1 cellular context compared by ENCODE assay signal in the genomic region with DNA sequence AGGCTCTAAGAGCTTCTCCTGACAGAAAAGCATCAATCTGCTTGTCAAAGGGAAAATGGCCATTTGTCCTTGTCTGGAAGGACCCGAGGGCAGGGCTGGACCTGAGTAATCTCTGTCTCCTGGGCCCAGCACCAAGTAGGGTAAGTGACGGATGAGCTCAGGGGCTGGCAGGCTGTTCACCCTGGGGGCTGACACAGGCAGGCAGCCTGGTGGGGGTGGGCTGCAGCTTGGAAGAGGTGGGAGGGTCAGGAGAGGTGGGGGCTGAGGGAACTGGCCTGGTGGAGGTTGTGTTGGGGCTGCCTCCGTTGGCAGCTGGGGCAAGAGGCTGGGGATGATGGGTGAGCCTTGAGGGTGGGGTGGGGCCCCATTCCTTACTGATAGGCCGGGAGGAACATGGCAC.
TF ChIP-seq lines count a peak whose summit lies in the region.

No MANE protein-coding gene starts in this region.

TF ChIP-seq in SK-N-SH treated with all-trans-retinoic acid at 6 μM for 48 hours, 23 proteins besides CTCF, POLR2A, EP300 and RAD21 (continued from another document):
- TF ChIP-seq, protein P1, sequence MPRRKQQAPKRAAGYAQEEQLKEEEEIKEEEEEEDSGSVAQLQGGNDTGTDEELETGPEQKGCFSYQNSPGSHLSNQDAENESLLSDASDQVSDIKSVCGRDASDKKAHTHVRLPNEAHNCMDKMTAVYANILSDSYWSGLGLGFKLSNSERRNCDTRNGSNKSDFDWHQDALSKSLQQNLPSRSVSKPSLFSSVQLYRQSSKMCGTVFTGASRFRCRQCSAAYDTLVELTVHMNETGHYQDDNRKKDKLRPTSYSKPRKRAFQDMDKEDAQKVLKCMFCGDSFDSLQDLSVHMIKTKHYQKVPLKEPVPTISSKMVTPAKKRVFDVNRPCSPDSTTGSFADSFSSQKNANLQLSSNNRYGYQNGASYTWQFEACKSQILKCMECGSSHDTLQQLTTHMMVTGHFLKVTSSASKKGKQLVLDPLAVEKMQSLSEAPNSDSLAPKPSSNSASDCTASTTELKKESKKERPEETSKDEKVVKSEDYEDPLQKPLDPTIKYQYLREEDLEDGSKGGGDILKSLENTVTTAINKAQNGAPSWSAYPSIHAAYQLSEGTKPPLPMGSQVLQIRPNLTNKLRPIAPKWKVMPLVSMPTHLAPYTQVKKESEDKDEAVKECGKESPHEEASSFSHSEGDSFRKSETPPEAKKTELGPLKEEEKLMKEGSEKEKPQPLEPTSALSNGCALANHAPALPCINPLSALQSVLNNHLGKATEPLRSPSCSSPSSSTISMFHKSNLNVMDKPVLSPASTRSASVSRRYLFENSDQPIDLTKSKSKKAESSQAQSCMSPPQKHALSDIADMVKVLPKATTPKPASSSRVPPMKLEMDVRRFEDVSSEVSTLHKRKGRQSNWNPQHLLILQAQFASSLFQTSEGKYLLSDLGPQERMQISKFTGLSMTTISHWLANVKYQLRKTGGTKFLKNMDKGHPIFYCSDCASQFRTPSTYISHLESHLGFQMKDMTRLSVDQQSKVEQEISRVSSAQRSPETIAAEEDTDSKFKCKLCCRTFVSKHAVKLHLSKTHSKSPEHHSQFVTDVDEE (CRISPR knock-in tag; IDR thresholded peaks at IDR 0.05), result no peak
- no peak for TF ChIP-seq BACH2 (CRISPR knock-in tag; IDR thresholded peaks at IDR 0.05; ENCODE audit: borderline replicate concordance)
- TF ChIP-seq ISL1 (CRISPR knock-in tag; IDR thresholded peaks at IDR 0.05), result no peak
- TF ChIP-seq TCF4 (CRISPR knock-in tag; IDR thresholded peaks at IDR 0.05; ENCODE audit: borderline replicate concordance), result no peak
- no peak for TF ChIP-seq ZC3H10 (CRISPR knock-in tag; IDR thresholded peaks at IDR 0.05)
- TF ChIP-seq, protein P2, sequence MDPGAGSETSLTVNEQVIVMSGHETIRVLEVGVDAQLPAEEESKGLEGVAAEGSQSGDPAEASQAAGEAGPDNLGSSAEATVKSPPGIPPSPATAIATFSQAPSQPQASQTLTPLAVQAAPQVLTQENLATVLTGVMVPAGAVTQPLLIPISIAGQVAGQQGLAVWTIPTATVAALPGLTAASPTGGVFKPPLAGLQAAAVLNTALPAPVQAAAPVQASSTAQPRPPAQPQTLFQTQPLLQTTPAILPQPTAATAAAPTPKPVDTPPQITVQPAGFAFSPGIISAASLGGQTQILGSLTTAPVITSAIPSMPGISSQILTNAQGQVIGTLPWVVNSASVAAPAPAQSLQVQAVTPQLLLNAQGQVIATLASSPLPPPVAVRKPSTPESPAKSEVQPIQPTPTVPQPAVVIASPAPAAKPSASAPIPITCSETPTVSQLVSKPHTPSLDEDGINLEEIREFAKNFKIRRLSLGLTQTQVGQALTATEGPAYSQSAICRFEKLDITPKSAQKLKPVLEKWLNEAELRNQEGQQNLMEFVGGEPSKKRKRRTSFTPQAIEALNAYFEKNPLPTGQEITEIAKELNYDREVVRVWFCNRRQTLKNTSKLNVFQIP (CRISPR knock-in tag; IDR thresholded peaks at IDR 0.05; ENCODE audit: borderline replicate concordance, low read depth), result no peak
- TF ChIP-seq CSDC2 (CRISPR knock-in tag; IDR thresholded peaks at IDR 0.05), result no peak
- TF ChIP-seq OSR1 (CRISPR knock-in tag; IDR thresholded peaks at IDR 0.05), result no peak
- no peak for TF ChIP-seq ZFP3 (CRISPR knock-in tag; IDR thresholded peaks at IDR 0.05)
- no peak for TF ChIP-seq TOX (CRISPR knock-in tag; IDR thresholded peaks at IDR 0.05; ENCODE audit: borderline replicate concordance)
